In the genomic region with DNA sequence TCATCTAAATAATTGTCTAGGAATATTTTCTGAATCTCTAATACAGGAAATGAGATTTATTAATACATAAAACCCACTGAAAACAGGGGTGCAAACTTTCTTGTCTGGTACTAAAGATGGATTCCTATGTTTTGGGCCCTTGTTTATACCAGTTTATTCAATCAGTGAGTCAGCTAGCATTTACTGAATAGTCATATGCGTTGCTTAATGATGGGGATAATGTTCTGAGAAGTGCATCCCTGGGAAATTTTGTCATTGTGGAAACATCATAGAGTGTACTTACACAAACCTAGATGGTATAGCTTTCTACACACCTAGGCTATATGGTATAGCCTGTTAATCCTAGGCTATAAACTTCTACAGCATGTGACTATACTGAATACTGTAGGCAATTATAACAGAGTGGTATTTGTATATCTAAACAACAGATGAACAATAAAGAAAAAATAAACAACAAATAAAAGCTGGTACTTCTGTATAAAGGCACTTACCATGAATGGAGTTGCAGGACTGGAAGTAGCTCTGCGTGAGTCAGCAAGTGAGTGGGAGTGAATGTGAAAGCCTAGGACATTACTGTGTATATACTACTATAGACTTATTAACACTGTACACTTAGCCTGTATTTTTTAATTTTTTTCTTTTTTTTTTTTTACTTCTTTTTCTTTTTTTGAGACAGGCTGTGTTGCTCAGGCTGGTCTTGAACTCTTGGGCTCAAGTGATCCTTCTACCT, we compare ENCODE assay signal across 15 cellular contexts.
A peak's percentile ranks its signal among the peaks of the same experiment; 100 is the strongest.
DNase-seq lines count a peak whose midpoint lies in the region; ATAC-seq, FAIRE-seq and TF ChIP-seq lines count a peak whose summit lies in the region.
"Had no signal": no experiment of that assay in that cellular context is flagged by ENCODE, and none has a peak within 500 bp of the region (broad histone marks: within the 10 kb centered on the region; RNA-seq: fewer than 3 reads in every experiment).

No MANE protein-coding gene starts in this region.

- no peak for FAIRE-seq in bronchial epithelial cell (lab: Jason Lieb, UNC)
- FAIRE-seq: A204.1 had no signal

- H3K36me3 ChIP-seq in MG63 (no peaks in the 10 kb centered on the region), bronchial epithelial cell (ENCODE audit: control insufficient read depth, insufficient read depth, low read length) (peaks cover 6% of the 10 kb centered on the region)
- H3K36me3 ChIP-seq: thoracic aorta had no signal

- TF ChIP-seq CTCF in bronchial epithelial cell (IDR thresholded peaks at IDR 0.05; ENCODE audit: insufficient read depth, low read length, severe bottlenecking) = no peak

- H3K27me3 ChIP-seq in MG63 = no peaks in the 10 kb centered on the region
- H3K27me3 ChIP-seq in bronchial epithelial cell (ENCODE audit: control insufficient read depth, insufficient read depth, low read length) = no peaks in the 10 kb centered on the region
- H3K27me3 ChIP-seq: neutrophil had no signal

- DNase-seq in activated CD4-positive, CD25-positive, alpha-beta regulatory T cell (lab: John Stamatoyannopoulos, UW) = no peak
- DNase-seq in MG63 = peak; percentile 28
- peak; percentile 71 for DNase-seq in bronchial epithelial cell (ENCODE audit: low read depth)
- peak; percentile 11 for DNase-seq in occipital lobe (lab: John Stamatoyannopoulos, UW)
- DNase-seq in T-helper 1 cell = no peak
- DNase-seq in amniotic stem cell (lab: John Stamatoyannopoulos, UW) = no peak
- DNase-seq: activated CD4-positive, CD25-positive, alpha-beta regulatory T cell treated with anti-CD3 and anti-CD28 coated beads, Interleukin-2, amount 50 U/mL, for 72 hours; cerebellar nuclear complex; GOT3; mesendoderm had no signal

- H3K4me3 ChIP-seq in MG63 (no peak overlapping the region), bronchial epithelial cell (ENCODE audit: low read depth, low read length) (no peak overlapping the region)
- H3K4me3 ChIP-seq: thoracic aorta had no signal

- peak; percentile 58 to 75 for ATAC-seq in activated CD4-positive, CD25-positive, alpha-beta regulatory T cell treated with anti-CD3 and anti-CD28 coated beads, Interleukin-2, amount 50 U/mL, for 24 hours
- no peak for ATAC-seq in GM18907 (IDR thresholded peaks at IDR 0.05; ENCODE audit: unreplicated experiment)

- no peaks in the 10 kb centered on the region for H3K9me3 ChIP-seq in MG63
- H3K9me3 ChIP-seq: neutrophil, thoracic aorta had no signal

Comparison
In these comparisons a context has a peak if more than half of its experiments do, and no peak if none do; other contexts are left out.
1. DNase-seq: peak in MG63 (single experiment), bronchial epithelial cell (single experiment) and occipital lobe (single experiment); none in activated CD4-positive, CD25-positive, alpha-beta regulatory T cell (0 of 4), T-helper 1 cell (0 of 5) and amniotic stem cell (single experiment).